ENCODE assay signal across 12 cellular contexts in the genomic region with DNA sequence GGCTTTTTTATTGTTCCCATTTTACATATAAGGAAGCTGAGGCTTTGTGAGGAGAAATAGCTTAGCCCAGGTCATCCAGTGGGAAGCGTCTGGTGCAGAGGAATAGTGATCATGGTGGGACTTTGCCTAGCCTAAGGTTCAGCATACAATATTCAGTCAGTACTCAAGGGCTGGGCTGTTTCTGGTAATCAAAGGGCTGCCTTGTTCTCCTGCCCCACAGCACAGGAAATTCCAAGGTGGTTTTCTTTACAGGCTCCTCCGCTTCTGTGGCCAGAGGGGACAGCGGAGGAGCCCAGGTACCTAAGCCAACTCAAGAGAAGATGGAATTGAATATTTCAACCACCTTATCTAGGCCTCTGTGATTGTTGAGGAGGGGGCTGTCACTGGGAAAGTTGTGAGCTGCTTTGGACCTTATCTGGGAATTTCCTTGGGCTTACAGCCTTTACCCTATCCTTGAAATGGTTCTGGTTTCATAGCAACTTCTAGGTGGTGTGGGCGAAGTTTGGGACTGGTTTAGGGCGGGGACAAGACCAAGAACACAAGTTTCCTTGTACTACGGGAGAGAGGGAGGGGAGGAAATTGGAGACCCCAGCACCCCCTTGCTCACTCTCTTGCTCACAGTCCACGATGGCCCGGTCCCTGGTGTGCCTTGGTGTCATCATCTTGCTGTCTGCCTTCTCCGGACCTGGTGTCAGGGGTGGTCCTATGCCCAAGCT. TPM values are rescaled to one million over a fixed set of nuclear protein-coding genes. Genes with fewer than 3 reads are reported as not detected.
A peak's percentile ranks its signal among the peaks of the same experiment; 100 is the strongest.
DNase-seq lines count a peak whose midpoint lies in the region; ATAC-seq and TF ChIP-seq lines count a peak whose summit lies in the region.
"Had no signal": no experiment of that assay in that cellular context is flagged by ENCODE, and none has a peak within 500 bp of the region (broad histone marks: within the 10 kb centered on the region; RNA-seq: fewer than 3 reads in every experiment).

MIA (plus strand) TSS at position 606 of the 716 bp plus-strand sequence; CDS start at position 628, 22 bp downstream.

- H2BK5ac ChIP-seq in trophoblast cell (ENCODE audit: low read depth, low read length, poor library complexity): peak within 1 kb of the TSS; percentile 12

- no peak within 1 kb of the TSS for H3K4ac ChIP-seq in trophoblast cell (ENCODE audit: low read depth, low read length)

- peak; percentile 64 for DNase-seq in Calu3
- peak; percentile 18 for DNase-seq in epithelial cell of esophagus (ENCODE audit: low read depth)
- DNase-seq in trophoblast cell: no peak
- DNase-seq in GOT3 (lab: John Stamatoyannopoulos, UW): no peak
- no peak for DNase-seq in NCI-H1105 treated with DMSO at 0.1 percent for 48 hours (lab: John Stamatoyannopoulos, UW)
- DNase-seq: DMS 273 treated with DMSO at 0.1 percent for 48 hours, esophagus squamous epithelium, NCI-H2081 treated with DMSO at 0.1 percent for 48 hours had no signal

- H3K4me1 Mint-ChIP-seq in Calu3 (ENCODE audit: low read depth, unreplicated experiment): peaks cover 30% of the 10 kb centered on the region

- H3K27ac Mint-ChIP-seq in Calu3 (ENCODE audit: unreplicated experiment): peak within 1 kb of the TSS; percentile 85

- H2BK12ac ChIP-seq in trophoblast cell (ENCODE audit: low read length): peak within 1 kb of the TSS; percentile 25

- ATAC-seq in GM19463 (IDR thresholded peaks at IDR 0.05; ENCODE audit: unreplicated experiment) (no peak), GM21390 (IDR thresholded peaks at IDR 0.05; ENCODE audit: unreplicated experiment) (no peak)
- ATAC-seq: Panc1 had no signal

- no peak within 1 kb of the TSS for H3K23ac ChIP-seq in trophoblast cell (ENCODE audit: low read length)

- no TSS peak for BruUV-seq in Calu3 (replicated peaks; lab: Mats Ljungman, UMichigan)

- no peak for TF ChIP-seq CTCF in Calu3 (IDR thresholded peaks at IDR 0.05; ENCODE audit: unreplicated experiment)
- no peak for TF ChIP-seq CTCF in OCI-LY3 (IDR thresholded peaks at IDR 0.05; ENCODE audit: low read depth, low read length)
- TF ChIP-seq CTCF in epithelial cell of esophagus (IDR thresholded peaks at IDR 0.05; ENCODE audit: insufficient read depth, low read depth, low read length, missing control alignments): no peak

- intact Hi-C loops in Calu3 (cut with micrococcal nuclease; ENCODE audit: unreplicated experiment): loop anchor here (10.0 kb wide), 1 partner anchor 110 kb away; no protein-coding TSS in a partner anchor

- H3K4me1 ChIP-seq in OCI-LY3 (ENCODE audit: low read length): peaks cover 25% of the 10 kb centered on the region
- H3K4me1 ChIP-seq in trophoblast cell (ENCODE audit: control insufficient read depth in 1 of 2, insufficient read depth in 2 of 2, low read length in 2 of 2): peaks cover 12 to 16% of the 10 kb centered on the region in 2 experiments

- no peak within 1 kb of the TSS for H4K12ac ChIP-seq in trophoblast cell (ENCODE audit: low read depth, low read length)

- H4K20me1 ChIP-seq in OCI-LY3 (ENCODE audit: insufficient read depth, low read length): no peaks in the 10 kb centered on the region

- CTCF ChIA-PET in Calu3 (lab: Charles Lee): interaction anchor here (0.6 kb wide), 2 partner anchors 13 to 49 kb away, joined by 3 to 5 read pairs; no protein-coding TSS in a partner anchor

- H3K9me3 ChIP-seq in OCI-LY3 (ENCODE audit: insufficient read depth, low read length) (no peaks in the 10 kb centered on the region), trophoblast cell (ENCODE audit: insufficient read depth, low read depth, low read length) (no peaks in the 10 kb centered on the region)
- H3K9me3 ChIP-seq: esophagus squamous epithelium had no signal

- H3K36me3 Mint-ChIP-seq in Calu3 (ENCODE audit: insufficient read depth, unreplicated experiment): peaks cover 61% of the 10 kb centered on the region

- H3K36me3 ChIP-seq in OCI-LY3 (replicated peaks; ENCODE audit: low read depth, low read length) (no peaks in the 10 kb centered on the region), trophoblast cell (ENCODE audit: control insufficient read depth in 1 of 2, insufficient read depth in 2 of 2, low read length in 2 of 2) (no peaks in the 10 kb centered on the region)

- H3K27ac ChIP-seq in OCI-LY3 (ENCODE audit: low read length) (no peak within 1 kb of the TSS), trophoblast cell (ENCODE audit: low read depth, low read length) (peak within 1 kb of the TSS; percentile 38)

- no peaks in the 10 kb centered on the region for H3K27me3 Mint-ChIP-seq in Calu3 (ENCODE audit: unreplicated experiment)

- H3K9ac ChIP-seq in OCI-LY3 (ENCODE audit: low read length) (no peak within 1 kb of the TSS), trophoblast cell (ENCODE audit: low read length) (no peak within 1 kb of the TSS)

- H3K9me3 Mint-ChIP-seq in Calu3 (ENCODE audit: low read depth, unreplicated experiment): no peaks in the 10 kb centered on the region

- H3K4me3 ChIP-seq in OCI-LY3 (ENCODE audit: low read length) (no peak within 1 kb of the TSS), epithelial cell of esophagus (ENCODE audit: low read length) (no peak within 1 kb of the TSS), trophoblast cell (ENCODE audit: low read depth, low read length) (no peak within 1 kb of the TSS)

- H2AK5ac ChIP-seq in trophoblast cell (ENCODE audit: low read length): peak within 1 kb of the TSS; percentile 4

- WGBS in trophoblast cell (ENCODE audit: extremely low coverage, insufficient coverage, insufficient read length): no CpG with 5 or more reads among the region's 9 CpGs

- H3K27me3 ChIP-seq in OCI-LY3 (ENCODE audit: low read depth, low read length) (no peaks in the 10 kb centered on the region), trophoblast cell (ENCODE audit: insufficient read depth, low read length) (no peaks in the 10 kb centered on the region)
- H3K27me3 ChIP-seq: esophagus squamous epithelium had no signal

- H3K14ac ChIP-seq in trophoblast cell (ENCODE audit: low read length): peak within 1 kb of the TSS; percentile 3

- H2AFZ ChIP-seq in OCI-LY3 (ENCODE audit: low read depth, low read length) (no peak within 1 kb of the TSS), trophoblast cell (ENCODE audit: insufficient read depth, low read length, poor library complexity) (no peak within 1 kb of the TSS)

- H3K4me2 ChIP-seq in OCI-LY3 (ENCODE audit: low read length) (0 out of 2 replicates have a peak within 1 kb of the TSS, but pooled peaks have one; percentile 92), trophoblast cell (ENCODE audit: low read length) (peak within 1 kb of the TSS; percentile 11)

- H3K18ac ChIP-seq in trophoblast cell (ENCODE audit: low read length): no peak within 1 kb of the TSS

- H4K8ac ChIP-seq in trophoblast cell (ENCODE audit: low read depth, low read length): peak within 1 kb of the TSS; percentile 21

- peak within 1 kb of the TSS; percentile 66 for H2BK120ac ChIP-seq in trophoblast cell (ENCODE audit: insufficient read depth, low read length, poor library complexity)

- H3K79me2 ChIP-seq in OCI-LY3 (ENCODE audit: low read length): 0 out of 2 replicates have a peak, but pooled peaks cover under 1% of the 10 kb centered on the region
- peaks cover 2% of the 10 kb centered on the region for H3K79me2 ChIP-seq in trophoblast cell (ENCODE audit: control insufficient read depth, insufficient read depth, low read length, poor library complexity)

- H3K79me1 ChIP-seq in trophoblast cell (ENCODE audit: low read length): peaks cover 19% of the 10 kb centered on the region

- peak within 1 kb of the TSS; percentile 38 for H3K4me3 Mint-ChIP-seq in Calu3 (ENCODE audit: low read depth, unreplicated experiment)

- H4K91ac ChIP-seq in trophoblast cell (ENCODE audit: low read depth, low read length): peak within 1 kb of the TSS; percentile 30

RNA-seq across cellular contexts. Expression of gene MIA, which starts in this region (rescaled TPM):
- 30.2 and 49.3 TPM in 2 replicates for total RNA-seq in Calu3 (2022)
- polyA plus RNA-seq in trophoblast cell (2013): 2.0 and 2.1 TPM in 2 replicates

Comparison
In these comparisons a context has a peak if more than half of its experiments do, and no peak if none do; other contexts are left out.
1. DNase-seq: peak in Calu3 (single experiment) and epithelial cell of esophagus (single experiment); none in trophoblast cell (0 of 2), GOT3 (single experiment) and NCI-H1105 treated with DMSO at 0.1 percent for 48 hours (single experiment).